In genomic region chr10:17109475-17110207, GRCh38 we compare ENCODE assay signal across 12 cellular contexts. TPM values are rescaled to one million over a fixed set of nuclear protein-coding genes. Genes with fewer than 3 reads are reported as not detected.
DNase-seq lines count a peak whose midpoint lies in the region; ATAC-seq and TF ChIP-seq lines count a peak whose summit lies in the region.
"Had no signal": no experiment of that assay in that cellular context is flagged by ENCODE, and none has a peak within 500 bp of the region (broad histone marks: within the 10 kb centered on the region; RNA-seq: fewer than 3 reads in every experiment).

No MANE protein-coding gene starts in this region.

- H3K4me1 ChIP-seq in CD4-positive, alpha-beta memory T cell (ENCODE audit: insufficient read depth, low read length): no peaks in the 10 kb centered on the region
- H3K4me1 ChIP-seq in hepatocyte (ENCODE audit: insufficient read depth): no peaks in the 10 kb centered on the region

- peaks cover 33% of the 10 kb centered on the region in 2 donors for H3K36me3 Mint-ChIP-seq in CD4-positive, alpha-beta memory T cell

- no peak overlapping the region for H3K4me2 ChIP-seq in hepatocyte

- no peaks in the 10 kb centered on the region for H3K9me2 ChIP-seq in hepatocyte (replicated peaks; ENCODE audit: insufficient read depth)

- WGBS in hepatocyte (ENCODE audit: low lambda C conversion rate, missing lambda C conversion rate): 92% methylated on average over 3 of the region's 3 CpGs

- H3K4me3 ChIP-seq in fibroblast of villous mesenchyme (ENCODE audit: low read depth, low read length) (no peak overlapping the region), hepatocyte (no peak overlapping the region)
- H3K4me3 ChIP-seq in CD4-positive, alpha-beta memory T cell (ENCODE audit: low read length in 2 of 2): no peak overlapping the region

- H3K9me3 Mint-ChIP-seq in CD4-positive, alpha-beta memory T cell: no peaks in the 10 kb centered on the region

- POLR2A ChIA-PET in CD4-positive, alpha-beta memory T cell (lab: Charles Lee; ENCODE audit: partially characterized antibody): no interaction called here

- no peak overlapping the region for H3K4me3 Mint-ChIP-seq in CD4-positive, alpha-beta memory T cell

- no peak overlapping the region for H3K27ac Mint-ChIP-seq in CD4-positive, alpha-beta memory T cell

- no peak overlapping the region for H2AFZ ChIP-seq in hepatocyte

- CTCF ChIA-PET in CD4-positive, alpha-beta memory T cell (lab: Charles Lee; ENCODE audit: partially characterized antibody): no interaction called here

- no peaks in the 10 kb centered on the region for H4K20me1 ChIP-seq in hepatocyte (ENCODE audit: insufficient read depth, poor library complexity, severe bottlenecking)

- no peaks in the 10 kb centered on the region for H3K36me3 ChIP-seq in CD4-positive, alpha-beta memory T cell (ENCODE audit: insufficient read depth, low read length)
- H3K36me3 ChIP-seq in hepatocyte (replicated peaks; ENCODE audit: insufficient read depth, low read depth): no peaks in the 10 kb centered on the region

- no peaks in the 10 kb centered on the region for H3K27me3 Mint-ChIP-seq in CD4-positive, alpha-beta memory T cell

- peaks cover 0 to 4% (median 1%) of the 10 kb centered on the region in 4 donors for H3K4me1 Mint-ChIP-seq in CD4-positive, alpha-beta memory T cell

- no peaks in the 10 kb centered on the region for H3K27me3 ChIP-seq in CD4-positive, alpha-beta memory T cell (ENCODE audit: insufficient read depth, low read length)
- no peaks in the 10 kb centered on the region for H3K27me3 ChIP-seq in hepatocyte

- no peak for ATAC-seq in HG03439 (IDR thresholded peaks at IDR 0.05; ENCODE audit: unreplicated experiment)

- no peaks in the 10 kb centered on the region for H3K79me2 ChIP-seq in hepatocyte

- no peaks in the 10 kb centered on the region for H3K9me3 ChIP-seq in CD4-positive, alpha-beta memory T cell (ENCODE audit: control insufficient read depth in 1 of 2, low read length in 2 of 2)
- no peaks in the 10 kb centered on the region for H3K9me3 ChIP-seq in hepatocyte (ENCODE audit: low read depth)

- TF ChIP-seq CTCF in fibroblast of villous mesenchyme (IDR thresholded peaks at IDR 0.05; ENCODE audit: insufficient read depth, low read depth, low read length) (no peak), hepatocyte (IDR thresholded peaks at IDR 0.05; ENCODE audit: poor library complexity) (no peak)

- peak; percentile 81 for DNase-seq in AG08395 (ENCODE audit: low spot score)
- peak; percentile 50 for DNase-seq in GM04503 (ENCODE audit: low read depth)
- peak; percentile 31 for DNase-seq in SW480 (ENCODE audit: low spot score)
- peak; percentile 41 for DNase-seq in fibroblast of villous mesenchyme (ENCODE audit: low read depth)
- DNase-seq in CD4-positive, alpha-beta memory T cell: no peak
- no peak for DNase-seq in hepatocyte (ENCODE audit: low spot score)
- no peak for DNase-seq in stimulated activated CD4-positive, alpha-beta T cell treated with anti-CD3 and anti-CD28 coated beads, Interleukin-15, amount 100 ng/mL, for 24 hours
- DNase-seq: DMS79; NCI-H1092; NK-92 treated with Interleukin-12 subunit alpha and Interleukin-12 subunit beta, amount 100 ng/mL, for 24 hours; small intestine had no signal

- intact Hi-C loops in CD4-positive, alpha-beta memory T cell (cut with micrococcal nuclease): no loop called here

- H3K27ac ChIP-seq in CD4-positive, alpha-beta memory T cell (ENCODE audit: low read depth, low read length): no peak overlapping the region
- H3K27ac ChIP-seq in hepatocyte: no peak overlapping the region

RNA-seq across cellular contexts. Expression of gene CUBN, which starts 20.0 kb away (rescaled TPM):
- 0.64 and 0.86 TPM in 2 replicates for total RNA-seq in fibroblast of villous mesenchyme
- 10 to 100 TPM in 1 of 2 experiments, 1 to 10 TPM in 1; 8.5 to 10.9 TPM for total RNA-seq in CD4-positive, alpha-beta memory T cell
- polyA plus RNA-seq in CD4-positive, alpha-beta memory T cell: under 1 TPM in 1 of 2 donors, not detected in 1; 0.49 TPM
- 9.4 and 10.6 TPM in 2 replicates for total RNA-seq in hepatocyte
- 2.0 and 3.3 TPM in 2 replicates for polyA plus RNA-seq in hepatocyte

Comparison
In these comparisons a context has a peak if more than half of its experiments do, and no peak if none do; other contexts are left out.
1. DNase-seq: peak in AG08395 (single experiment), GM04503 (single experiment), SW480 (single experiment) and fibroblast of villous mesenchyme (single experiment); none in CD4-positive, alpha-beta memory T cell (0 of 5), hepatocyte (single experiment) and stimulated activated CD4-positive, alpha-beta T cell treated with anti-CD3 and anti-CD28 coated beads, Interleukin-15, amount 100 ng/mL, for 24 hours (single experiment).